Comparison of ENCODE assay signal across 18 cellular contexts in the genomic region with DNA sequence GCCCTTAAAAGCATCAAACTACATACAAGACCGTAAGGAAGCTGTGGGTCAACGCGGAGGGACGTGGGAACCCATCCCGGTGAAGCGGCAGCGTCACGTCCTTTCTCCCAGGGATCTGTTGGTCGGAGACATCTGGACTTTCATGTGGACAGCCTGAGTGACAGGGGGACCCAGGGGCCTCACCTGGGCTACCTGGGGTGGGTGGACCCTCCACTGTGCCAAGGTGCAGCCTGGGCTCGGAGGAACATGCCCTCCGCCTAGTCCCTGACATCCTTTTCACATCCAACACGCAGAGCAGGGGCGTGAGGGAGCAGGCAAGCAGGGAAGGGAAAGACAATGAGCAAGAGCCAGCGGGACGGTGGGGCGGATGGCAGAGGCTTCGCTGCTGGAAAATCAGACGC. TPM values are rescaled to one million over a fixed set of nuclear protein-coding genes. Genes with fewer than 3 reads are reported as not detected.
"Had no signal": no experiment of that assay in that cellular context is flagged by ENCODE, and none has a peak within 500 bp of the region (broad histone marks: within the 10 kb centered on the region; RNA-seq: fewer than 3 reads in every experiment).

No MANE protein-coding gene starts in this region.

- H3K4me3 Mint-ChIP-seq: activated CD4-positive, alpha-beta memory T cell treated with anti-CD3 and anti-CD28 coated beads, Interleukin-2, amount 10 ng/mL, durations not matched to agents 7 days and 5 days; activated CD4-positive, alpha-beta T cell treated with anti-CD3 and anti-CD28 coated beads for 36 hours; activated T-cell treated with anti-CD3 and anti-CD28 coated beads, Interleukin-2, amount 50 U/mL, for 72 hours; memory B cell; stimulated activated naive CD8-positive, alpha-beta T cell treated with anti-CD3 and anti-CD28 coated beads, Interleukin-15, Interleukin-2, amounts not matched to agents 100 ng/mL and 50 ng/mL, for 24 hours had no signal

- H3K27ac ChIP-seq: parathyroid adenoma, right lobe of liver, SK-N-MC, thoracic aorta, VCaP had no signal

- H3K27ac Mint-ChIP-seq: activated CD4-positive, alpha-beta memory T cell treated with anti-CD3 and anti-CD28 coated beads, Interleukin-2, amount 10 ng/mL, durations not matched to agents 7 days and 5 days; activated CD4-positive, alpha-beta T cell treated with anti-CD3 and anti-CD28 coated beads for 36 hours; activated T-cell treated with anti-CD3 and anti-CD28 coated beads, Interleukin-2, amount 50 U/mL, for 72 hours; memory B cell; stimulated activated naive CD8-positive, alpha-beta T cell treated with anti-CD3 and anti-CD28 coated beads, Interleukin-15, Interleukin-2, amounts not matched to agents 100 ng/mL and 50 ng/mL, for 24 hours; T-cell had no signal

- ATAC-seq: activated CD4-positive, alpha-beta T cell treated with anti-CD3 and anti-CD28 coated beads for 36 hours; activated T-cell treated with anti-CD3 and anti-CD28 coated beads, Interleukin-2, amount 50 U/mL, for 72 hours; T-cell had no signal

- H3K27me3 Mint-ChIP-seq: activated CD4-positive, alpha-beta memory T cell treated with anti-CD3 and anti-CD28 coated beads, Interleukin-2, amount 10 ng/mL, durations not matched to agents 7 days and 5 days; activated CD4-positive, alpha-beta T cell treated with anti-CD3 and anti-CD28 coated beads for 36 hours; memory B cell; stimulated activated naive CD8-positive, alpha-beta T cell treated with anti-CD3 and anti-CD28 coated beads, Interleukin-15, Interleukin-2, amounts not matched to agents 100 ng/mL and 50 ng/mL, for 24 hours; T-cell had no signal

- H3K27me3 ChIP-seq: right lobe of liver had no signal

- H3K9me3 ChIP-seq: right lobe of liver, thoracic aorta had no signal

- H3K36me3 ChIP-seq: right lobe of liver, thoracic aorta had no signal

- H3K4me1 ChIP-seq: right lobe of liver had no signal

- DNase-seq: activated CD4-positive, alpha-beta memory T cell treated with anti-CD3 and anti-CD28 coated beads, Interleukin-2, amount 10 ng/mL, durations not matched to agents 7 days and 5 days; activated CD4-positive, alpha-beta T cell treated with anti-CD3 and anti-CD28 coated beads for 36 hours; activated naive CD4-positive, alpha-beta T cell treated with Interleukin-2 at 50 U/mL for 16 hours; activated T-cell treated with anti-CD3 and anti-CD28 coated beads, Interleukin-2, amount 50 U/mL, for 72 hours; dermis blood vessel endothelial cell; erythroblast; stimulated activated CD4-positive, alpha-beta T cell treated with anti-CD3 and anti-CD28 coated beads, Interleukin-12 subunit alpha, Interleukin-12 subunit beta, amount 100 ng/mL, for 4 hours; T-cell had no signal

- H3K9ac ChIP-seq: parathyroid adenoma had no signal

- H2AFZ ChIP-seq: parathyroid adenoma had no signal

- H3K4me3 ChIP-seq: right lobe of liver, SK-N-MC, thoracic aorta had no signal

- H3K9me3 Mint-ChIP-seq: memory B cell; stimulated activated naive CD8-positive, alpha-beta T cell treated with anti-CD3 and anti-CD28 coated beads, Interleukin-15, Interleukin-2, amounts not matched to agents 100 ng/mL and 50 ng/mL, for 24 hours; T-cell had no signal

RNA-seq across cellular contexts. Expression of gene GARIN5A, which starts 13.8 kb away (rescaled TPM):
- total RNA-seq: glomerular endothelial cell had no signal

RNA-seq across cellular contexts. Expression of gene ASPDH, which starts 23.3 kb away (rescaled TPM):
- total RNA-seq: activated CD4-positive, alpha-beta memory T cell treated with anti-CD3 and anti-CD28 coated beads, Interleukin-2, amount 10 ng/mL, durations not matched to agents 7 days and 5 days; activated CD4-positive, alpha-beta T cell treated with anti-CD3 and anti-CD28 coated beads for 36 hours; activated T-cell treated with anti-CD3 and anti-CD28 coated beads, Interleukin-2, amount 50 U/mL, for 72 hours; dermis blood vessel endothelial cell; glomerular endothelial cell; T-cell; thoracic aorta had no signal
- polyA plus RNA-seq: neural cell had no signal

RNA-seq across cellular contexts. Expression of gene MYBPC2, which starts 57.7 kb away (rescaled TPM):
- total RNA-seq: dermis blood vessel endothelial cell, glomerular endothelial cell, left lobe of liver had no signal
- polyA plus RNA-seq: neural cell had no signal
